Comparison of ENCODE assay signal across 17 cellular contexts in genomic region chr11:65456418-65456817, GRCh38. TPM values are rescaled to one million over a fixed set of nuclear protein-coding genes. Genes with fewer than 3 reads are reported as not detected.
A peak's percentile ranks its signal among the peaks of the same experiment; 100 is the strongest.
DNase-seq lines count a peak whose midpoint lies in the region; ATAC-seq, FAIRE-seq and TF ChIP-seq lines count a peak whose summit lies in the region.
"Had no signal": no experiment of that assay in that cellular context is flagged by ENCODE, and none has a peak within 500 bp of the region (broad histone marks: within the 10 kb centered on the region; RNA-seq: fewer than 3 reads in every experiment).

No MANE protein-coding gene starts in this region.

- H3K27me3 ChIP-seq in GM12878 (replicated peaks in 1 of 2; ENCODE audit: control insufficient read depth in 2 of 2, insufficient read depth in 2 of 2, low read length in 1 of 2), result no peaks in the 10 kb centered on the region

- peaks cover 21% of the 10 kb centered on the region for H3K4me1 Mint-ChIP-seq in T-helper 2 cell treated with Interferon-gamma antibody and Interleukin-4, amounts not matched to agents 5 μg/mL and 100 μg/mL, for 36 hours (ENCODE audit: low read depth)
- H3K4me1 Mint-ChIP-seq in IgD-negative memory B cell (peaks cover 26 to 31% (median 28%) of the 10 kb centered on the region in 3 donors), osteocyte (ENCODE audit: unreplicated experiment) (peaks cover 37% of the 10 kb centered on the region)

- H3K9me3 ChIP-seq in GM12878 (replicated peaks; ENCODE audit: control insufficient read depth, insufficient read depth, low read length), result no peaks in the 10 kb centered on the region

- no peaks in the 10 kb centered on the region for H3K27me3 Mint-ChIP-seq in T-helper 2 cell treated with Interferon-gamma antibody and Interleukin-4, amounts not matched to agents 5 μg/mL and 100 μg/mL, for 36 hours (ENCODE audit: low read depth)
- H3K27me3 Mint-ChIP-seq in IgD-negative memory B cell (no peaks in the 10 kb centered on the region), osteocyte (ENCODE audit: unreplicated experiment) (no peaks in the 10 kb centered on the region)

- ATAC-seq in GM12878, result no peak
- ATAC-seq: left colon had no signal

- peak overlapping the region; percentile 72 for H3K4me2 ChIP-seq in GM12878 (ENCODE audit: control insufficient read depth, insufficient read depth)

- RAD21 ChIA-PET in GM12878 (lab: Charles Lee; ENCODE audit: unreplicated experiment), result interaction anchor here (0.7 to 1.9 kb wide), 5 partner anchors 14 to 53 kb away, joined by 3 to 13 read pairs (median 4); no protein-coding TSS in a partner anchor

- 44% methylated on average over 3 of the region's 3 CpGs for WGBS in GM12878 (ENCODE audit: insufficient coverage, insufficient replicate concordance, low lambda C conversion rate, missing lambda C conversion rate)

- intact Hi-C loops in GM12878 (cut with micrococcal nuclease; ENCODE audit: unreplicated experiment), result loop anchor here (5.0 kb wide), 2 partner anchors 34 to 41 kb away; partner anchors contain the start of genes MALAT1 and NEAT1

- no peak for TF ChIP-seq POLR2A in GM12878 (IDR thresholded peaks at IDR 0.05; ENCODE audit: low read depth, low read length)

- peak overlapping the region; percentile 95 for H3K9ac ChIP-seq in GM12878 (ENCODE audit: control insufficient read depth, insufficient read depth, low read length)

- peak overlapping the region; percentile 76 for H3K4me3 Mint-ChIP-seq in T-helper 2 cell treated with Interferon-gamma antibody and Interleukin-4, amounts not matched to agents 5 μg/mL and 100 μg/mL, for 36 hours
- H3K4me3 Mint-ChIP-seq in IgD-negative memory B cell (peak overlapping the region; percentile 70 to 97 (median 94)), osteocyte (ENCODE audit: unreplicated experiment) (no peak overlapping the region)

- H4K20me1 ChIP-seq in GM12878 (ENCODE audit: control insufficient read depth, insufficient read depth), result no peaks in the 10 kb centered on the region

- TF ChIP-seq EP300 in GM12878 (IDR thresholded peaks at IDR 0.05; ENCODE audit: borderline replicate concordance in 1 of 2, control insufficient read depth in 1 of 2, low read depth in 2 of 2, low read length in 2 of 2), result no peak

- no peaks in the 10 kb centered on the region for H3K36me3 ChIP-seq in GM12878 (ENCODE audit: control insufficient read depth in 2 of 2, insufficient read depth in 2 of 2, low read length in 1 of 2)

- peak overlapping the region; percentile 88 for H3K4me3 ChIP-seq in GM12878

- no peak for DNase-seq in T-helper 2 cell treated with Interferon-gamma antibody and Interleukin-4, amounts not matched to agents 5 μg/mL and 100 μg/mL, for 36 hours (ENCODE audit: low spot score)
- DNase-seq in T-helper 2 cell, result no peak
- DNase-seq in GM12878 (ENCODE audit: low read depth, low spot score), result no peak
- no peak for DNase-seq in osteocyte (ENCODE audit: extremely low spot score, unreplicated experiment)
- DNase-seq in stimulated activated CD4-positive, alpha-beta T cell treated with anti-CD3 and anti-CD28 coated beads, Interleukin-4, amount 100 ng/mL, for 1 hour, result no peak
- DNase-seq in COR-L47 (lab: John Stamatoyannopoulos, UW), result no peak
- no peak for DNase-seq in KBM-7
- DNase-seq: ACHN; cortex of kidney; NCI-H2081; occipital lobe; OCI-M1; stimulated activated naive CD4-positive, alpha-beta T cell treated with Interleukin-2 at 50 U/mL for 16 hours had no signal

- in situ Hi-C loops in GM12878 (cut with MboI) (no loop called here), KBM-7 (cut with MboI; ENCODE audit: low pct_unique_long_range_greater_than_20kb, low sequenced_read_pairs) (no loop called here)

- SMC1A ChIA-PET in GM12878 (lab: Charles Lee; ENCODE audit: uncharacterized antibody, unreplicated experiment), result interaction anchor here (1.4 to 3.3 kb wide), 2 partner anchors 12 to 20 kb away, joined by 4 to 9 read pairs; no protein-coding TSS in a partner anchor

- peaks cover 25% of the 10 kb centered on the region for H3K4me1 ChIP-seq in GM12878 (ENCODE audit: control insufficient read depth, insufficient read depth, low read length)

- H3K9me3 Mint-ChIP-seq in T-helper 2 cell treated with Interferon-gamma antibody and Interleukin-4, amounts not matched to agents 5 μg/mL and 100 μg/mL, for 36 hours, result no peaks in the 10 kb centered on the region
- no peaks in the 10 kb centered on the region for H3K9me3 Mint-ChIP-seq in IgD-negative memory B cell
- H3K9me3 Mint-ChIP-seq in osteocyte (ENCODE audit: unreplicated experiment), result no peaks in the 10 kb centered on the region

- BruUV-seq in GM12878 (replicated peaks; lab: Mats Ljungman, UMichigan), result no TSS peak

- peaks cover 55% of the 10 kb centered on the region for H3K79me2 ChIP-seq in GM12878 (ENCODE audit: control insufficient read depth, insufficient read depth, low read length)

- FAIRE-seq in GM12878 (lab: Jason Lieb, UNC), result no peak
- FAIRE-seq: G401.6, TTC549 had no signal

- peak overlapping the region; percentile 56 for H3K27ac Mint-ChIP-seq in T-helper 2 cell treated with Interferon-gamma antibody and Interleukin-4, amounts not matched to agents 5 μg/mL and 100 μg/mL, for 36 hours
- H3K27ac Mint-ChIP-seq in IgD-negative memory B cell, result peak overlapping the region; percentile 31 to 94 (median 81)
- peak overlapping the region; percentile 5 for H3K27ac Mint-ChIP-seq in osteocyte (ENCODE audit: unreplicated experiment)

- H3K27ac ChIP-seq in GM12878 (ENCODE audit: control insufficient read depth, insufficient read depth), result peak overlapping the region; percentile 93

- POLR2A ChIA-PET in GM12878 (lab: Charles Lee), result interaction anchor here (0.6 to 1.9 kb wide), 10 partner anchors 10 to 181 kb away, joined by 3 to 20 read pairs (median 4); partner anchors contain the start of gene MALAT1

- TF ChIP-seq CTCF in GM12878 (IDR thresholded peaks at IDR 0.05 in 2 of 3, conservative IDR thresholded peaks at IDR 0.05 in 1 of 3; ENCODE audit: control insufficient read depth in 2 of 3, extremely low read depth in 1 of 3, insufficient read depth in 1 of 3, low read depth in 3 of 3, low read length in 3 of 3) (no peak), osteocyte (IDR thresholded peaks at IDR 0.05) (no peak)

- no peak for TF ChIP-seq RAD21 in GM12878 (IDR thresholded peaks at IDR 0.05; ENCODE audit: insufficient read depth, low read depth, low read length)

- H2AFZ ChIP-seq in GM12878 (ENCODE audit: control insufficient read depth, low read depth, low read length), result no peak overlapping the region

- H3K36me3 Mint-ChIP-seq in T-helper 2 cell treated with Interferon-gamma antibody and Interleukin-4, amounts not matched to agents 5 μg/mL and 100 μg/mL, for 36 hours (ENCODE audit: low read depth), result peaks cover 3% of the 10 kb centered on the region
- H3K36me3 Mint-ChIP-seq in IgD-negative memory B cell (no peaks in the 10 kb centered on the region), osteocyte (ENCODE audit: unreplicated experiment) (peaks cover 2% of the 10 kb centered on the region)

- CTCF ChIA-PET in GM12878 (lab: Yijun Ruan, JAX), result interaction anchor here (17.2 kb wide), 1 partner anchor 38 kb away, joined by 362 read pairs; the partner anchor contains the start of gene NEAT1

TF ChIP-seq in GM12878, 131 proteins besides CTCF, POLR2A, EP300 and RAD21 (continues in another document):
- TF ChIP-seq JUND (IDR thresholded peaks at IDR 0.05; ENCODE audit: low read depth, low read length) (no peak), CHD1 (IDR thresholded peaks at IDR 0.05; ENCODE audit: low read depth, low read length) (no peak), HDAC6 (IDR thresholded peaks at IDR 0.05; ENCODE audit: unreplicated experiment) (no peak), MTA3 (IDR thresholded peaks at IDR 0.05; ENCODE audit: borderline replicate concordance, low read length) (no peak), SMC3 (IDR thresholded peaks at IDR 0.05; ENCODE audit: borderline replicate concordance, low read length) (no peak), RUNX3 (IDR thresholded peaks at IDR 0.05; ENCODE audit: low read length) (no peak), HDGF (IDR thresholded peaks at IDR 0.05) (no peak)

RNA-seq across cellular contexts. Expression of gene NEAT1, which starts 33.8 kb away (rescaled TPM):
- 1.2 TPM for polyA plus RNA-seq in IgD-negative memory B cell
- 259 and 262 TPM in 2 replicates for total RNA-seq in GM12878 (2013; cell fraction: nucleolus; rRNA removed)
- 13.6 and 14.0 TPM in 2 replicates for total RNA-seq in GM12878 (2014; rRNA removed)
- total RNA-seq in GM12878 (2014; rRNA removed; fragmentation: Illumina TruSeq; extraction: Trizol), result 40.5 and 44.2 TPM in 2 replicates
- total RNA-seq in GM12878 (2021), result 174 and 225 TPM in 2 replicates
- 275 TPM for polyA plus RNA-seq in GM12878 (2011; ENCODE audit: low read depth)
- 151 and 247 TPM in 2 replicates for polyA plus RNA-seq in GM12878 (2011; rRNA removed)
- polyA plus RNA-seq in GM12878 (2011; cell fraction: cytosol; rRNA removed), result 64.2 and 104 TPM in 2 replicates
- polyA plus RNA-seq in GM12878 (2011; cell fraction: nucleus; rRNA removed), result 342 and 617 TPM in 2 replicates
- polyA plus RNA-seq in GM12878 (2012), result 284 and 343 TPM in 2 replicates
- 167 and 254 TPM in 2 replicates for polyA plus RNA-seq in GM12878 (2014; fragmentation: Illumina TruSeq; extraction: Trizol)
- polyA plus RNA-seq in GM12878 (2014; fragmentation: Nextera tagmentation; extraction: Ambion mirVana), result 10 to 100 TPM; 24.3 to 98.2 TPM
- 314 and 328 TPM in 2 replicates for polyA plus RNA-seq in GM12878 (2014; rRNA removed)
- 10 to 100 TPM; 27.7 to 28.3 TPM for polyA plus RNA-seq in GM12878 (2016; fragmentation: Nextera tagmentation; extraction: Ambion mirVana)
- 72.0 and 79.5 TPM in 2 replicates for polyA minus RNA-seq in GM12878 (2011; rRNA and poly(A)+ RNA removed)
- 13.8 and 14.9 TPM in 2 replicates for polyA minus RNA-seq in GM12878 (2011; cell fraction: cytosol; rRNA and poly(A)+ RNA removed)
- polyA minus RNA-seq in GM12878 (2011; cell fraction: nucleus; rRNA and poly(A)+ RNA removed), result 125 and 169 TPM in 2 replicates
- 300 and 534 TPM in 2 replicates for total RNA-seq in osteocyte

RNA-seq across cellular contexts. Expression of gene MALAT1, which starts 42.4 kb away (rescaled TPM):
- polyA plus RNA-seq in IgD-negative memory B cell (3,054 TPM), GM12878 (2011; rRNA removed) (659 and 901 TPM in 2 replicates), GM12878 (2014; fragmentation: Illumina TruSeq; extraction: Trizol) (448 and 686 TPM in 2 replicates), GM12878 (2014; fragmentation: Nextera tagmentation; extraction: Ambion mirVana) (1,000 to 10,000 TPM; 1,593 to 8,160 TPM), GM12878 (2014; rRNA removed) (1,421 and 1,643 TPM in 2 replicates), GM12878 (2016; fragmentation: Nextera tagmentation; extraction: Ambion mirVana) (1,000 to 10,000 TPM; 6,201 to 6,497 TPM)
- total RNA-seq in GM12878 (2013; cell fraction: nucleolus; rRNA removed), result 43,172 and 44,148 TPM in 2 replicates
- total RNA-seq in GM12878 (2014; rRNA removed) (1,917 and 1,986 TPM in 2 replicates), GM12878 (2014; rRNA removed; fragmentation: Illumina TruSeq; extraction: Trizol) (2,052 and 2,660 TPM in 2 replicates), GM12878 (2021) (3,939 and 4,883 TPM in 2 replicates), osteocyte (11,843 and 16,538 TPM in 2 replicates)
- polyA plus RNA-seq in GM12878 (2011; ENCODE audit: low read depth), result 704 TPM
- 216 and 352 TPM in 2 replicates for polyA plus RNA-seq in GM12878 (2011; cell fraction: cytosol; rRNA removed)
- 4,041 and 4,062 TPM in 2 replicates for polyA plus RNA-seq in GM12878 (2011; cell fraction: nucleus; rRNA removed)
- polyA plus RNA-seq in GM12878 (2012), result 1,013 and 3,952 TPM in 2 replicates
- polyA minus RNA-seq in GM12878 (2011; rRNA and poly(A)+ RNA removed), result 2,928 and 3,606 TPM in 2 replicates
- polyA minus RNA-seq in GM12878 (2011; cell fraction: cytosol; rRNA and poly(A)+ RNA removed), result 1,627 and 2,358 TPM in 2 replicates
- 12,181 and 12,309 TPM in 2 replicates for polyA minus RNA-seq in GM12878 (2011; cell fraction: nucleus; rRNA and poly(A)+ RNA removed)

Comparison
In these comparisons a context has a peak if more than half of its experiments do, and no peak if none do; other contexts are left out.
1. H3K27ac Mint-ChIP-seq: peak in every context shown above with its lines; median percentile 81 in IgD-negative memory B cell; 56 in T-helper 2 cell treated with Interferon-gamma antibody and Interleukin-4, amounts not matched to agents 5 μg/mL and 100 μg/mL, for 36 hours; 5 in osteocyte.